12 cellular contexts compared by ENCODE assay signal in genomic region chr1:11645270-11645669, GRCh38.
"Had no signal": no experiment of that assay in that cellular context is flagged by ENCODE, and none has a peak within 500 bp of the region (broad histone marks: within the 10 kb centered on the region; RNA-seq: fewer than 3 reads in every experiment).

No MANE protein-coding gene starts in this region.

- H3K9me3 ChIP-seq: stomach, suprapubic skin, testis, thoracic aorta, thyroid gland, tibial artery, tibial nerve, transverse colon, upper lobe of left lung, upper lobe of right lung, uterus, vagina had no signal

- H3K36me3 ChIP-seq: stomach, suprapubic skin, thoracic aorta, thyroid gland, tibial artery, tibial nerve, transverse colon, upper lobe of left lung, upper lobe of right lung, uterus, vagina had no signal

- H3K4me3 ChIP-seq: stomach, suprapubic skin, testis, thoracic aorta, thyroid gland, tibial artery, tibial nerve, transverse colon, upper lobe of left lung, upper lobe of right lung, uterus, vagina had no signal

- H3K27ac ChIP-seq: stomach, suprapubic skin, testis, thoracic aorta, thyroid gland, tibial artery, transverse colon, upper lobe of left lung, upper lobe of right lung, uterus, vagina had no signal
